ENCODE assay signal across 10 cellular contexts in genomic region chr10:32995751-32996150, GRCh38. TPM values are rescaled to one million over a fixed set of nuclear protein-coding genes. Genes with fewer than 3 reads are reported as not detected.
A peak's percentile ranks its signal among the peaks of the same experiment; 100 is the strongest.
DNase-seq lines count a peak whose midpoint lies in the region; ATAC-seq, FAIRE-seq and TF ChIP-seq lines count a peak whose summit lies in the region.
"Had no signal": no experiment of that assay in that cellular context is flagged by ENCODE, and none has a peak within 500 bp of the region (broad histone marks: within the 10 kb centered on the region; RNA-seq: fewer than 3 reads in every experiment).

No MANE protein-coding gene starts in this region.

- intact Hi-C loops in Calu3 (cut with micrococcal nuclease; ENCODE audit: unreplicated experiment) (no loop called here), posterior vena cava (cut with DNase I) (no loop called here)
- intact Hi-C loops in activated T-helper 2 cell treated with anti-CD3 and anti-CD28 coated beads, Interferon-gamma antibody, Interleukin-2, Interleukin-4, amounts not matched to agents 10 μg/mL and 5 μg/mL and 100 μg/mL, durations not matched to agents 14 hours and 24 hours and 36 hours (cut with micrococcal nuclease): no loop called here

- CTCF ChIA-PET in Calu3 (lab: Charles Lee): interaction anchor here (2.3 kb wide), 1 partner anchor 14 kb away, joined by 5 read pairs; no protein-coding TSS in a partner anchor

- no peak for DNase-seq in Calu3
- no peak for DNase-seq in astrocyte (ENCODE audit: low read depth)
- no peak for DNase-seq in activated T-helper 2 cell treated with anti-CD3 and anti-CD28 coated beads, Interferon-gamma antibody, Interleukin-2, Interleukin-4, amounts not matched to agents 10 μg/mL and 5 μg/mL and 100 μg/mL, durations not matched to agents 14 hours and 24 hours and 36 hours (ENCODE audit: low spot score)
- DNase-seq in posterior vena cava (ENCODE audit: low spot score): no peak
- no peak for DNase-seq in stimulated activated CD4-positive, alpha-beta T cell treated with anti-CD3 and anti-CD28 coated beads, Interleukin-4, amount 100 ng/mL, for 4 hours
- no peak for DNase-seq in NCI-H510A treated with DMSO at 0.1 percent for 48 hours (lab: John Stamatoyannopoulos, UW)
- DNase-seq: nucleus accumbens, T1000 had no signal

- H3K36me3 ChIP-seq in astrocyte (ENCODE audit: insufficient read depth, low read length): no peaks in the 10 kb centered on the region

- no peaks in the 10 kb centered on the region for H4K20me1 ChIP-seq in astrocyte (ENCODE audit: insufficient read depth, low read length)

- peaks cover 5% of the 10 kb centered on the region for H3K36me3 Mint-ChIP-seq in Calu3 (ENCODE audit: insufficient read depth, unreplicated experiment)
- peaks cover 9% of the 10 kb centered on the region for H3K36me3 Mint-ChIP-seq in astrocyte (ENCODE audit: low read depth, unreplicated experiment)
- H3K36me3 Mint-ChIP-seq in activated T-helper 2 cell treated with anti-CD3 and anti-CD28 coated beads, Interferon-gamma antibody, Interleukin-2, Interleukin-4, amounts not matched to agents 10 μg/mL and 5 μg/mL and 100 μg/mL, durations not matched to agents 14 hours and 24 hours and 36 hours (ENCODE audit: low read depth): no peaks in the 10 kb centered on the region

- H3K27me3 Mint-ChIP-seq in Calu3 (ENCODE audit: unreplicated experiment): no peaks in the 10 kb centered on the region
- no peaks in the 10 kb centered on the region for H3K27me3 Mint-ChIP-seq in astrocyte (ENCODE audit: low read depth, unreplicated experiment)
- H3K27me3 Mint-ChIP-seq in activated T-helper 2 cell treated with anti-CD3 and anti-CD28 coated beads, Interferon-gamma antibody, Interleukin-2, Interleukin-4, amounts not matched to agents 10 μg/mL and 5 μg/mL and 100 μg/mL, durations not matched to agents 14 hours and 24 hours and 36 hours (ENCODE audit: low read depth): peaks cover 2% of the 10 kb centered on the region

- FAIRE-seq in astrocyte (lab: Jason Lieb, UNC): no peak

- no peak overlapping the region for H2AFZ ChIP-seq in astrocyte (ENCODE audit: low read depth, low read length)

- H3K4me1 Mint-ChIP-seq in Calu3 (ENCODE audit: low read depth, unreplicated experiment): peaks cover 35% of the 10 kb centered on the region
- peaks cover 34% of the 10 kb centered on the region for H3K4me1 Mint-ChIP-seq in astrocyte (ENCODE audit: low read depth, unreplicated experiment)
- H3K4me1 Mint-ChIP-seq in activated T-helper 2 cell treated with anti-CD3 and anti-CD28 coated beads, Interferon-gamma antibody, Interleukin-2, Interleukin-4, amounts not matched to agents 10 μg/mL and 5 μg/mL and 100 μg/mL, durations not matched to agents 14 hours and 24 hours and 36 hours (ENCODE audit: low read depth): peaks cover 2% of the 10 kb centered on the region

- peak overlapping the region; percentile 70 for H3K27ac Mint-ChIP-seq in Calu3 (ENCODE audit: unreplicated experiment)
- peak overlapping the region; percentile 86 for H3K27ac Mint-ChIP-seq in astrocyte (ENCODE audit: unreplicated experiment)
- H3K27ac Mint-ChIP-seq in activated T-helper 2 cell treated with anti-CD3 and anti-CD28 coated beads, Interferon-gamma antibody, Interleukin-2, Interleukin-4, amounts not matched to agents 10 μg/mL and 5 μg/mL and 100 μg/mL, durations not matched to agents 14 hours and 24 hours and 36 hours: no peak overlapping the region

- H3K9me3 Mint-ChIP-seq in Calu3 (ENCODE audit: low read depth, unreplicated experiment) (peaks cover 2% of the 10 kb centered on the region), astrocyte (ENCODE audit: unreplicated experiment) (peaks cover 16% of the 10 kb centered on the region)
- peaks cover 3% of the 10 kb centered on the region for H3K9me3 Mint-ChIP-seq in activated T-helper 2 cell treated with anti-CD3 and anti-CD28 coated beads, Interferon-gamma antibody, Interleukin-2, Interleukin-4, amounts not matched to agents 10 μg/mL and 5 μg/mL and 100 μg/mL, durations not matched to agents 14 hours and 24 hours and 36 hours

- H3K4me3 Mint-ChIP-seq in Calu3 (ENCODE audit: low read depth, unreplicated experiment): no peak overlapping the region
- no peak overlapping the region for H3K4me3 Mint-ChIP-seq in astrocyte (ENCODE audit: unreplicated experiment)
- H3K4me3 Mint-ChIP-seq in activated T-helper 2 cell treated with anti-CD3 and anti-CD28 coated beads, Interferon-gamma antibody, Interleukin-2, Interleukin-4, amounts not matched to agents 10 μg/mL and 5 μg/mL and 100 μg/mL, durations not matched to agents 14 hours and 24 hours and 36 hours (ENCODE audit: low read depth): no peak overlapping the region

- TF ChIP-seq CTCF in Calu3 (IDR thresholded peaks at IDR 0.05; ENCODE audit: unreplicated experiment) (no peak), astrocyte (IDR thresholded peaks at IDR 0.05; ENCODE audit: insufficient read depth, low read depth, low read length) (no peak)

- no peak overlapping the region for H3K9ac ChIP-seq in astrocyte (ENCODE audit: low read length)

- no peak overlapping the region for H3K4me3 ChIP-seq in astrocyte (ENCODE audit: insufficient read depth, low read depth, low read length)

- H3K27me3 ChIP-seq in astrocyte (ENCODE audit: insufficient read depth, low read length): no peaks in the 10 kb centered on the region

- H3K9me3 ChIP-seq in astrocyte (ENCODE audit: insufficient read depth, low read depth, low read length): peaks cover 3% of the 10 kb centered on the region

- H3K4me1 ChIP-seq in astrocyte (ENCODE audit: insufficient read depth, low read length): peaks cover 11% of the 10 kb centered on the region

- no TSS peak for BruUV-seq in Calu3 (replicated peaks; lab: Mats Ljungman, UMichigan)

- peak; percentile 87 for ATAC-seq in GM19438 (IDR thresholded peaks at IDR 0.05; ENCODE audit: low read depth, unreplicated experiment)
- ATAC-seq in HG03095 (IDR thresholded peaks at IDR 0.05; ENCODE audit: unreplicated experiment): peak; percentile 85

- no peak overlapping the region for H3K4me2 ChIP-seq in astrocyte (ENCODE audit: low read length)

- H3K27ac ChIP-seq in astrocyte (ENCODE audit: low read depth, low read length): no peak overlapping the region

- H3K79me2 ChIP-seq in astrocyte (ENCODE audit: insufficient read depth, low read length): no peaks in the 10 kb centered on the region

RNA-seq across cellular contexts. Expression of gene ITGB1, which starts 37.7 kb away (rescaled TPM):
- total RNA-seq in Calu3 (2022) (1,388 and 1,455 TPM in 2 replicates), astrocyte (2,575 and 2,956 TPM in 2 replicates), posterior vena cava (1,000 to 10,000 TPM; 1,298 to 1,367 TPM)
- 77.8 and 78.7 TPM in 2 replicates for total RNA-seq in activated T-helper 2 cell treated with anti-CD3 and anti-CD28 coated beads, Interferon-gamma antibody, Interleukin-2, Interleukin-4, amounts not matched to agents 10 μg/mL and 5 μg/mL and 100 μg/mL, durations not matched to agents 14 hours and 24 hours and 36 hours

Comparison
In these comparisons a context has a peak if more than half of its experiments do, and no peak if none do; other contexts are left out.
1. RNA of gene ITGB1, which starts 37.7 kb away (total RNA-seq): 2,575 to 2,956 TPM in astrocyte, 1,388 to 1,455 TPM in Calu3 and 1,298 to 1,367 TPM in posterior vena cava; 77.8 to 78.7 TPM in activated T-helper 2 cell treated with anti-CD3 and anti-CD28 coated beads, Interferon-gamma antibody, Interleukin-2, Interleukin-4, amounts not matched to agents 10 μg/mL and 5 μg/mL and 100 μg/mL, durations not matched to agents 14 hours and 24 hours and 36 hours; every median in the first group is over 10 times any median in the second.